11 cellular contexts compared by ENCODE assay signal in the genomic region with DNA sequence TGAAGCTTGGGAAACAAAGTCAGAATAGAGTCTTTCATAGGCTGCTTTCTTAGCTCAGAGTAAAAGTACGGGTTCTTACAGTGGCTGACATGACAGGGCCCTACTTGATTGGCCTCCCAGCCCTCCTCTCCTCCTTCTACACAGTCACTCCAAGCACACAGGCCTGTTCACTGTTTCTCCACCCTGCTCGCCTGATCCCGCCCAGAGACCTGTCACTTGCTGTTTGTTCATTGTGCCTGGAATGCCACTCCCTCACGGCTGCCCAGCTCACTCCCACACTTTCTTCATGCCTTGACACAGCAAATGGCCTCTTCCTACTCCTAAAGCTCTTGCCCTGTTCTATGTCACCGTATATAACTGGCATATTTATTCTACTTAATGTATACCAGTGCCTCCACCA.
DNase-seq lines count a peak whose midpoint lies in the region; ATAC-seq and TF ChIP-seq lines count a peak whose summit lies in the region.
"Had no signal": no experiment of that assay in that cellular context is flagged by ENCODE, and none has a peak within 500 bp of the region (broad histone marks: within the 10 kb centered on the region; RNA-seq: fewer than 3 reads in every experiment).

No MANE protein-coding gene starts in this region.

- BruUV-seq in PC-3 (replicated peaks; lab: Mats Ljungman, UMichigan), result no TSS peak

- no peak for ATAC-seq in CD4-positive, alpha-beta T cell (ENCODE audit: poor library complexity)
- ATAC-seq in PC-3, result peak; percentile 28
- ATAC-seq in activated CD4-positive, CD25-positive, alpha-beta regulatory T cell treated with anti-CD3 and anti-CD28 coated beads, Interleukin-2, amount 50 U/mL, for 24 hours, result no peak
- ATAC-seq: stimulated activated naive CD8-positive, alpha-beta T cell treated with anti-CD3 and anti-CD28 coated beads, Interleukin-15, amount 100 ng/mL, for 72 hours had no signal

- no peak overlapping the region for H3K4me2 ChIP-seq in PC-3 (ENCODE audit: low read length)

- no peaks in the 10 kb centered on the region for H3K27me3 Mint-ChIP-seq in CD4-positive, alpha-beta T cell
- no peaks in the 10 kb centered on the region for H3K27me3 Mint-ChIP-seq in nephron progenitor cell (ENCODE audit: low read depth, poor library complexity)
- H3K27me3 Mint-ChIP-seq: stimulated activated naive CD8-positive, alpha-beta T cell treated with anti-CD3 and anti-CD28 coated beads, Interleukin-15, amount 100 ng/mL, for 72 hours had no signal

- no peaks in the 10 kb centered on the region for H3K9me3 Mint-ChIP-seq in CD4-positive, alpha-beta T cell
- no peaks in the 10 kb centered on the region for H3K9me3 Mint-ChIP-seq in nephron progenitor cell

- H3K9me3 ChIP-seq in CD4-positive, alpha-beta T cell (ENCODE audit: control insufficient read depth, low read length), result no peaks in the 10 kb centered on the region
- H3K9me3 ChIP-seq in PC-3 (ENCODE audit: low read length), result no peaks in the 10 kb centered on the region

- CTCF ChIA-PET in CD4-positive, alpha-beta T cell (lab: Charles Lee), result no interaction called here
- CTCF ChIA-PET in PC-3 (lab: Charles Lee), result interaction anchor here (1.1 kb wide), 1 partner anchor 20 kb away, joined by 3 read pairs; no protein-coding TSS in a partner anchor

- H3K4me1 Mint-ChIP-seq in CD4-positive, alpha-beta T cell (ENCODE audit: low read depth), result peaks cover 76% of the 10 kb centered on the region
- peaks cover 61% of the 10 kb centered on the region for H3K4me1 Mint-ChIP-seq in nephron progenitor cell

- peaks cover 40% of the 10 kb centered on the region for H4K20me1 ChIP-seq in PC-3 (ENCODE audit: low read length)

- intact Hi-C loops in CD4-positive, alpha-beta T cell (cut with DNase I, micrococcal nuclease), result no loop called here
- intact Hi-C loops in PC-3 (cut with micrococcal nuclease), result no loop called here

- no peaks in the 10 kb centered on the region for H3K27me3 ChIP-seq in CD4-positive, alpha-beta T cell (ENCODE audit: control insufficient read depth, insufficient read depth, low read length)
- H3K27me3 ChIP-seq in PC-3 (ENCODE audit: low read length), result no peaks in the 10 kb centered on the region

- TF ChIP-seq CTCF in CD4-positive, alpha-beta T cell (IDR thresholded peaks at IDR 0.05), result no peak
- TF ChIP-seq CTCF in PC-3 (conservative IDR thresholded peaks at IDR 0.05; ENCODE audit: low read depth, low read length), result no peak
- no peak for TF ChIP-seq CTCF in epithelial cell of esophagus (IDR thresholded peaks at IDR 0.05; ENCODE audit: insufficient read depth, low read depth, low read length, missing control alignments)
- no peak for TF ChIP-seq CTCF in nephron progenitor cell (IDR thresholded peaks at IDR 0.05)

- no peak overlapping the region for H3K27ac ChIP-seq in CD4-positive, alpha-beta T cell (ENCODE audit: low read depth, low read length)
- H3K27ac ChIP-seq in PC-3 (ENCODE audit: low read length), result no peak overlapping the region

- no peak overlapping the region for H2AFZ ChIP-seq in PC-3 (ENCODE audit: low read length)

- peaks cover 94% of the 10 kb centered on the region for H3K79me2 ChIP-seq in PC-3 (ENCODE audit: low read length)

- peaks cover 34% of the 10 kb centered on the region for H3K4me1 ChIP-seq in PC-3 (ENCODE audit: insufficient read depth, low read length)

- H3K36me3 ChIP-seq in PC-3 (ENCODE audit: low read depth, low read length), result 0 out of 2 replicates have a peak, but pooled peaks cover 2% of the 10 kb centered on the region

- peak overlapping the region; percentile 38 for H3K27ac Mint-ChIP-seq in CD4-positive, alpha-beta T cell
- peak overlapping the region; percentile 79 for H3K27ac Mint-ChIP-seq in nephron progenitor cell

- H3K9me2 ChIP-seq in PC-3 (replicated peaks; ENCODE audit: low read length), result no peaks in the 10 kb centered on the region

- H3K4me3 ChIP-seq in PC-3 (ENCODE audit: low read length), result no peak overlapping the region
- no peak overlapping the region for H3K4me3 ChIP-seq in epithelial cell of esophagus (ENCODE audit: low read length)

- DNase-seq in CD4-positive, alpha-beta T cell, result no peak
- DNase-seq in PC-3 (peak; percentile 33), epithelial cell of esophagus (ENCODE audit: low read depth) (peak; percentile 92), nephron progenitor cell (no peak), 8988T (no peak), NCI-H2171 treated with DMSO at 0.1 percent for 48 hours (lab: John Stamatoyannopoulos, UW) (no peak), DMS 273 (lab: John Stamatoyannopoulos, UW; ENCODE audit: unreplicated experiment) (no peak)
- DNase-seq: AML-193; NCI-H510A treated with DMSO at 0.1 percent for 48 hours; stimulated activated naive CD8-positive, alpha-beta T cell treated with anti-CD3 and anti-CD28 coated beads, Interleukin-15, amount 100 ng/mL, for 72 hours had no signal

- H3K36me3 Mint-ChIP-seq in CD4-positive, alpha-beta T cell (ENCODE audit: low read depth), result peaks cover 25% of the 10 kb centered on the region
- peaks cover 8% of the 10 kb centered on the region for H3K36me3 Mint-ChIP-seq in nephron progenitor cell (ENCODE audit: low read depth)

- POLR2A ChIA-PET in CD4-positive, alpha-beta T cell (lab: Charles Lee), result interaction anchor here (0.6 kb wide), 1 partner anchor 483 kb away, joined by 4 read pairs; no protein-coding TSS in a partner anchor
- POLR2A ChIA-PET in PC-3 (lab: Charles Lee; ENCODE audit: unreplicated experiment), result no interaction called here

- no peak overlapping the region for H3K9ac ChIP-seq in PC-3 (ENCODE audit: low read length)

- no peak overlapping the region for H3K4me3 Mint-ChIP-seq in CD4-positive, alpha-beta T cell
- no peak overlapping the region for H3K4me3 Mint-ChIP-seq in nephron progenitor cell
- H3K4me3 Mint-ChIP-seq: stimulated activated naive CD8-positive, alpha-beta T cell treated with anti-CD3 and anti-CD28 coated beads, Interleukin-15, amount 100 ng/mL, for 72 hours had no signal

- no peaks in the 10 kb centered on the region for H3F3A ChIP-seq in PC-3 (ENCODE audit: low read length, unreplicated experiment)

Comparison
In these comparisons a context has a peak if more than half of its experiments do, and no peak if none do; other contexts are left out.
1. DNase-seq: peak in PC-3 (single experiment) and epithelial cell of esophagus (single experiment); none in CD4-positive, alpha-beta T cell (0 of 10), nephron progenitor cell (single experiment), 8988T (single experiment), NCI-H2171 treated with DMSO at 0.1 percent for 48 hours (single experiment) and DMS 273 (single experiment).